10 cellular contexts compared by ENCODE assay signal in genomic region chr14:64438181-64438839, GRCh38. TPM values are rescaled to one million over a fixed set of nuclear protein-coding genes. Genes with fewer than 3 reads are reported as not detected.
DNase-seq lines count a peak whose midpoint lies in the region; ATAC-seq and TF ChIP-seq lines count a peak whose summit lies in the region.
"Had no signal": no experiment of that assay in that cellular context is flagged by ENCODE, and none has a peak within 500 bp of the region (broad histone marks: within the 10 kb centered on the region; RNA-seq: fewer than 3 reads in every experiment).

No MANE protein-coding gene starts in this region.

- TF ChIP-seq CTCF in RWPE2 (IDR thresholded peaks at IDR 0.05; ENCODE audit: poor library complexity, severe bottlenecking) (no peak), heart left ventricle (IDR thresholded peaks at IDR 0.05) (no peak)

- peak; percentile 51; the same call in 1 of the 3 replicates for ATAC-seq in RWPE2 (ENCODE audit: low read depth)
- ATAC-seq in heart left ventricle: no peak
- ATAC-seq in HG03460 (IDR thresholded peaks at IDR 0.05; ENCODE audit: unreplicated experiment): no peak
- no peak for ATAC-seq in stimulated activated naive B cell treated with anti-CD40 and anti-IgM and Interleukin-4, amounts not matched to agents 10 μg/mL and 1 μg/mL and 100 μg/mL, for 72 hours (replicated peaks)

- H3K9ac ChIP-seq in trophoblast cell (ENCODE audit: low read length): no peak overlapping the region

- peaks cover 94% of the 10 kb centered on the region for H3K36me3 ChIP-seq in RWPE2 (ENCODE audit: low read depth)
- peaks cover 10 to 18% of the 10 kb centered on the region in 2 experiments for H3K36me3 ChIP-seq in trophoblast cell (ENCODE audit: control insufficient read depth in 1 of 2, insufficient read depth in 2 of 2, low read length in 2 of 2)
- H3K36me3 ChIP-seq in heart left ventricle: peaks cover 0 to 92% (median 70%) of the 10 kb centered on the region in 9 donors

- H3K4me1 Mint-ChIP-seq in stimulated activated naive B cell treated with anti-CD40 and anti-IgM and Interleukin-4, amounts not matched to agents 10 μg/mL and 1 μg/mL and 100 μg/mL, for 72 hours: peaks cover 1 to 5% of the 10 kb centered on the region in 2 donors

- no peak overlapping the region for H3K4me3 ChIP-seq in RWPE2 (ENCODE audit: severe bottlenecking)
- no peak overlapping the region for H3K4me3 ChIP-seq in trophoblast cell (ENCODE audit: low read depth, low read length)
- no peak overlapping the region for H3K4me3 ChIP-seq in heart left ventricle
- H3K4me3 ChIP-seq: HAP-1 had no signal

- H3K4me1 ChIP-seq in RWPE2 (ENCODE audit: insufficient read depth, poor library complexity, severe bottlenecking) (peaks cover 6% of the 10 kb centered on the region), trophoblast cell (ENCODE audit: control insufficient read depth in 1 of 2, insufficient read depth in 2 of 2, low read length in 2 of 2) (peaks cover 4 to 9% of the 10 kb centered on the region in 2 experiments), heart left ventricle (peaks cover 0 to 20% (median 9%) of the 10 kb centered on the region in 12 donors)
- H3K4me1 ChIP-seq: HAP-1 had no signal

- H3K14ac ChIP-seq in trophoblast cell (ENCODE audit: low read length): no peak overlapping the region

- DNase-seq in EH (ENCODE audit: low read depth): peak; percentile 95
- no peak for DNase-seq in RWPE2 (ENCODE audit: low spot score)
- DNase-seq in epithelial cell of prostate (ENCODE audit: low read depth, low spot score): no peak
- peak; percentile 61 to 93 for DNase-seq in trophoblast cell
- DNase-seq in heart left ventricle: no peak
- no peak for DNase-seq in stimulated activated naive B cell treated with anti-CD40 and anti-IgM and Interleukin-4, amounts not matched to agents 10 μg/mL and 1 μg/mL and 100 μg/mL, for 72 hours
- DNase-seq in SHP77 treated with DMSO at 0.1 percent for 48 hours (lab: John Stamatoyannopoulos, UW): no peak
- DNase-seq: activated naive CD4-positive, alpha-beta T cell had no signal

- H4K91ac ChIP-seq in trophoblast cell (ENCODE audit: low read depth, low read length): peak overlapping the region; percentile 76

- no peak overlapping the region for H3K23ac ChIP-seq in trophoblast cell (ENCODE audit: low read length)

- H2AK5ac ChIP-seq in trophoblast cell (ENCODE audit: low read length): no peak overlapping the region

- no peak overlapping the region for H3K27ac Mint-ChIP-seq in stimulated activated naive B cell treated with anti-CD40 and anti-IgM and Interleukin-4, amounts not matched to agents 10 μg/mL and 1 μg/mL and 100 μg/mL, for 72 hours

- H3K4ac ChIP-seq in trophoblast cell (ENCODE audit: low read depth, low read length): no peak overlapping the region

- no CpG with 5 or more reads among the region's 3 CpGs for WGBS in trophoblast cell (ENCODE audit: extremely low coverage, insufficient coverage, insufficient read length)
- WGBS in heart left ventricle, 4 donors: 78 to 87% (median 84%) methylated on average over 3 of the region's 3 CpGs

- H3K27me3 Mint-ChIP-seq in stimulated activated naive B cell treated with anti-CD40 and anti-IgM and Interleukin-4, amounts not matched to agents 10 μg/mL and 1 μg/mL and 100 μg/mL, for 72 hours: no peaks in the 10 kb centered on the region

- H3K27ac ChIP-seq in RWPE2 (ENCODE audit: poor library complexity, severe bottlenecking): no peak overlapping the region
- H3K27ac ChIP-seq in epithelial cell of prostate: peak overlapping the region; percentile 46
- H3K27ac ChIP-seq in trophoblast cell (ENCODE audit: low read depth, low read length): peak overlapping the region; percentile 82
- no peak overlapping the region for H3K27ac ChIP-seq in heart left ventricle

- peaks cover 10% of the 10 kb centered on the region for H3K79me1 ChIP-seq in trophoblast cell (ENCODE audit: low read length)

- no peak overlapping the region for H3K18ac ChIP-seq in trophoblast cell (ENCODE audit: low read length)

- TF ChIP-seq POLR2A in heart left ventricle (IDR thresholded peaks at IDR 0.05): no peak

- no peaks in the 10 kb centered on the region for H3K27me3 ChIP-seq in RWPE2 (ENCODE audit: insufficient read depth, poor library complexity, severe bottlenecking)
- no peaks in the 10 kb centered on the region for H3K27me3 ChIP-seq in trophoblast cell (ENCODE audit: insufficient read depth, low read length)
- H3K27me3 ChIP-seq in heart left ventricle: no peaks in the 10 kb centered on the region

- no peak overlapping the region for H2AFZ ChIP-seq in trophoblast cell (ENCODE audit: insufficient read depth, low read length, poor library complexity)

- no peak overlapping the region for H3K4me3 Mint-ChIP-seq in stimulated activated naive B cell treated with anti-CD40 and anti-IgM and Interleukin-4, amounts not matched to agents 10 μg/mL and 1 μg/mL and 100 μg/mL, for 72 hours

- H2BK120ac ChIP-seq in trophoblast cell (ENCODE audit: insufficient read depth, low read length, poor library complexity): peak overlapping the region; percentile 75

- peak overlapping the region; percentile 61 for H2BK5ac ChIP-seq in trophoblast cell (ENCODE audit: low read depth, low read length, poor library complexity)

- H3K4me2 ChIP-seq in trophoblast cell (ENCODE audit: low read length): peak overlapping the region; percentile 13

- no peaks in the 10 kb centered on the region for H3K9me3 ChIP-seq in RWPE2 (ENCODE audit: severe bottlenecking)
- H3K9me3 ChIP-seq in trophoblast cell (ENCODE audit: insufficient read depth, low read depth, low read length): peaks cover 2% of the 10 kb centered on the region
- no peaks in the 10 kb centered on the region for H3K9me3 ChIP-seq in heart left ventricle
- H3K9me3 ChIP-seq: HAP-1 had no signal

- no peak overlapping the region for H4K12ac ChIP-seq in trophoblast cell (ENCODE audit: low read depth, low read length)

- H3K36me3 Mint-ChIP-seq in stimulated activated naive B cell treated with anti-CD40 and anti-IgM and Interleukin-4, amounts not matched to agents 10 μg/mL and 1 μg/mL and 100 μg/mL, for 72 hours: peaks cover 51 to 62% of the 10 kb centered on the region in 2 donors

- H3K9me3 Mint-ChIP-seq in stimulated activated naive B cell treated with anti-CD40 and anti-IgM and Interleukin-4, amounts not matched to agents 10 μg/mL and 1 μg/mL and 100 μg/mL, for 72 hours: no peaks in the 10 kb centered on the region

- intact Hi-C loops in heart left ventricle (cut with DNase I): loop anchor here in 2 of 10 donors (10.0 kb wide), 3 partner anchors 46 to 196 kb away; no protein-coding TSS in a partner anchor

- H2BK12ac ChIP-seq in trophoblast cell (ENCODE audit: low read length): peak overlapping the region; percentile 88

- H4K8ac ChIP-seq in trophoblast cell (ENCODE audit: low read depth, low read length): no peak overlapping the region

- no peaks in the 10 kb centered on the region for H3K79me2 ChIP-seq in trophoblast cell (ENCODE audit: control insufficient read depth, insufficient read depth, low read length, poor library complexity)

RNA-seq across cellular contexts. Expression of gene AKAP5, which starts 27.0 kb away (rescaled TPM):
- polyA plus RNA-seq in trophoblast cell (2013): 3.9 TPM in 2 replicates
- under 1 TPM in 8 of 9 donors, not detected in 1; 0.12 to 0.61 (median 0.21) TPM for total RNA-seq in heart left ventricle
- under 1 TPM; 0.08 TPM for polyA plus RNA-seq in heart left ventricle

RNA-seq across cellular contexts. Expression of gene MTHFD1, which starts 50.2 kb away (rescaled TPM):
- 42.5 and 42.8 TPM in 2 replicates for polyA plus RNA-seq in trophoblast cell (2013)
- 10 to 100 TPM; 39.0 to 72.1 (median 60.4) TPM for total RNA-seq in heart left ventricle
- 10 to 100 TPM; 45.3 to 50.8 TPM for polyA plus RNA-seq in heart left ventricle

Comparison
In these comparisons a context has a peak if more than half of its experiments do, and no peak if none do; other contexts are left out.
1. DNase-seq: peak in EH (single experiment) and trophoblast cell (2 of 2); none in RWPE2 (single experiment), epithelial cell of prostate (single experiment), heart left ventricle (0 of 5), stimulated activated naive B cell treated with anti-CD40 and anti-IgM and Interleukin-4, amounts not matched to agents 10 μg/mL and 1 μg/mL and 100 μg/mL, for 72 hours (single experiment) and SHP77 treated with DMSO at 0.1 percent for 48 hours (single experiment).
2. H3K27ac ChIP-seq: peak in epithelial cell of prostate (single experiment) and trophoblast cell (single experiment); none in RWPE2 (single experiment) and heart left ventricle (0 of 12).